8 cellular contexts compared by ENCODE assay signal in genomic region chr2:56009758-56010534, GRCh38.
DNase-seq lines count a peak whose midpoint lies in the region; ATAC-seq and TF ChIP-seq lines count a peak whose summit lies in the region.

No MANE protein-coding gene starts in this region.

- H3K27me3 Mint-ChIP-seq in CD14-positive monocyte (ENCODE audit: low read depth in 3 of 3) = peaks cover 0 to 5% (median 2%) of the 10 kb centered on the region in 3 donors

- TF ChIP-seq CTCF in Peyer's patch (IDR thresholded peaks at IDR 0.05) = peak in 4 of 6 experiments; percentile 29 to 46 (median 34)
- TF ChIP-seq CTCF in CD14-positive monocyte (IDR thresholded peaks at IDR 0.05) = no peak

- no peak overlapping the region for H3K4me3 ChIP-seq in Peyer's patch

- no peaks in the 10 kb centered on the region for H3K36me3 Mint-ChIP-seq in CD14-positive monocyte

- H3K9me3 Mint-ChIP-seq in CD14-positive monocyte = no peaks in the 10 kb centered on the region

- H3K4me1 Mint-ChIP-seq in CD14-positive monocyte = no peaks in the 10 kb centered on the region

- H3K9me3 ChIP-seq in Peyer's patch = no peaks in the 10 kb centered on the region

- H3K4me1 ChIP-seq in Peyer's patch = no peaks in the 10 kb centered on the region

- intact Hi-C loops in CD14-positive monocyte (cut with micrococcal nuclease) = no loop called here

- no peaks in the 10 kb centered on the region for H3K36me3 ChIP-seq in Peyer's patch

- H3K27ac Mint-ChIP-seq in CD14-positive monocyte = no peak overlapping the region

- H3K27ac ChIP-seq in Peyer's patch (no peak overlapping the region), substantia nigra (ENCODE audit: low read depth, low read length, poor library complexity, severe bottlenecking) (peak overlapping the region; percentile 84)

- ATAC-seq in HG03354 (IDR thresholded peaks at IDR 0.05; ENCODE audit: poor library complexity, severe bottlenecking, unreplicated experiment) (peak; percentile 46), HG03439 (IDR thresholded peaks at IDR 0.05; ENCODE audit: unreplicated experiment) (no peak), HG03432 (IDR thresholded peaks at IDR 0.05; ENCODE audit: unreplicated experiment) (no peak)

- H3K4me3 Mint-ChIP-seq in CD14-positive monocyte = no peak overlapping the region

- TF ChIP-seq POLR2A in Peyer's patch (IDR thresholded peaks at IDR 0.05) = no peak

- DNase-seq in AML-193 (lab: John Stamatoyannopoulos, UW) (peak; percentile 2 to 8), Peyer's patch (no peak), fibroblast of the conjunctiva (ENCODE audit: low read depth) (peak; percentile 48), substantia nigra (lab: John Stamatoyannopoulos, UW) (peak in 1 of 49 donors; percentile 5), CD14-positive monocyte (ENCODE audit: low spot score) (no peak)

- H3K27me3 ChIP-seq in Peyer's patch = no peaks in the 10 kb centered on the region

Comparison
In these comparisons a context has a peak if more than half of its experiments do, and no peak if none do; other contexts are left out.
1. DNase-seq: peak in AML-193 (2 of 2) and fibroblast of the conjunctiva (single experiment); none in Peyer's patch (0 of 3) and CD14-positive monocyte (single experiment).